Comparison of ENCODE assay signal across 1 cellular context in genomic region chr1:50981741-50982140, GRCh38.
TF ChIP-seq lines count a peak whose summit lies in the region.

No MANE protein-coding gene starts in this region.

TF ChIP-seq in HEK293, 187 proteins besides CTCF, POLR2A, EP300 and RAD21 (continued from another document):
- TF ChIP-seq, protein P1, sequence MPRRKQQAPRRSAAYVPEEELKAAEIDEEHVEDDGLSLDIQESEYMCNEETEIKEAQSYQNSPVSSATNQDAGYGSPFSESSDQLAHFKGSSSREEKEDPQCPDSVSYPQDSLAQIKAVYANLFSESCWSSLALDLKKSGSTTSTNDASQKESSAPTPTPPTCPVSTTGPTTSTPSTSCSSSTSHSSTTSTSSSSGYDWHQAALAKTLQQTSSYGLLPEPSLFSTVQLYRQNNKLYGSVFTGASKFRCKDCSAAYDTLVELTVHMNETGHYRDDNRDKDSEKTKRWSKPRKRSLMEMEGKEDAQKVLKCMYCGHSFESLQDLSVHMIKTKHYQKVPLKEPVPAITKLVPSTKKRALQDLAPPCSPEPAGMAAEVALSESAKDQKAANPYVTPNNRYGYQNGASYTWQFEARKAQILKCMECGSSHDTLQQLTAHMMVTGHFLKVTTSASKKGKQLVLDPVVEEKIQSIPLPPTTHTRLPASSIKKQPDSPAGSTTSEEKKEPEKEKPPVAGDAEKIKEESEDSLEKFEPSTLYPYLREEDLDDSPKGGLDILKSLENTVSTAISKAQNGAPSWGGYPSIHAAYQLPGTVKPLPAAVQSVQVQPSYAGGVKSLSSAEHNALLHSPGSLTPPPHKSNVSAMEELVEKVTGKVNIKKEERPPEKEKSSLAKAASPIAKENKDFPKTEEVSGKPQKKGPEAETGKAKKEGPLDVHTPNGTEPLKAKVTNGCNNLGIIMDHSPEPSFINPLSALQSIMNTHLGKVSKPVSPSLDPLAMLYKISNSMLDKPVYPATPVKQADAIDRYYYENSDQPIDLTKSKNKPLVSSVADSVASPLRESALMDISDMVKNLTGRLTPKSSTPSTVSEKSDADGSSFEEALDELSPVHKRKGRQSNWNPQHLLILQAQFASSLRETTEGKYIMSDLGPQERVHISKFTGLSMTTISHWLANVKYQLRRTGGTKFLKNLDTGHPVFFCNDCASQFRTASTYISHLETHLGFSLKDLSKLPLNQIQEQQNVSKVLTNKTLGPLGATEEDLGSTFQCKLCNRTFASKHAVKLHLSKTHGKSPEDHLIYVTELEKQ (tag by site-specific recombination; IDR thresholded peaks at IDR 0.05; ENCODE audit: borderline replicate concordance): no peak
- TF ChIP-seq BCL11A (tag by site-specific recombination; IDR thresholded peaks at IDR 0.05; ENCODE audit: low read depth) (no peak), ZNF366 (tag by site-specific recombination; conservative IDR thresholded peaks at IDR 0.05) (no peak; the same call in 1 of the 2 replicates), HOXD13 (CRISPR knock-in tag; IDR thresholded peaks at IDR 0.05; ENCODE audit: borderline replicate concordance) (no peak)
